Comparison of ENCODE assay signal across 8 cellular contexts in genomic region chr6:37019065-37019450, GRCh38. TPM values are rescaled to one million over a fixed set of nuclear protein-coding genes. Genes with fewer than 3 reads are reported as not detected.
DNase-seq lines count a peak whose midpoint lies in the region; ATAC-seq, FAIRE-seq and TF ChIP-seq lines count a peak whose summit lies in the region.

No MANE protein-coding gene starts in this region.

- no peak for TF ChIP-seq POLR2A in lower leg skin (IDR thresholded peaks at IDR 0.05)

- DNase-seq in Caki2 (ENCODE audit: low read depth), result peak; percentile 67
- DNase-seq in NCI-H1092 treated with DMSO at 0.1 percent for 48 hours (lab: John Stamatoyannopoulos, UW), result peak; percentile 85
- no peak for DNase-seq in activated CD8-positive, alpha-beta T cell treated with anti-CD3 and anti-CD28 coated beads for 36 hours
- DNase-seq in mesothelial cell of epicardium (ENCODE audit: low spot score in 2 of 2, unreplicated experiment in 2 of 2), result no peak
- no peak for DNase-seq in lower leg skin (ENCODE audit: low spot score in 2 of 2)
- no peak for DNase-seq in HCEC 1CT
- DNase-seq in D721Med (ENCODE audit: insufficient read length, low spot score), result no peak
- DNase-seq in glutamatergic neuron, result no peak

- intact Hi-C loops in activated CD8-positive, alpha-beta T cell treated with anti-CD3 and anti-CD28 coated beads for 36 hours (cut with micrococcal nuclease), result loop anchor here (2.0 to 5.0 kb wide), 3 partner anchors 132 to 252 kb away; partner anchors contain the start of gene C6orf89
- intact Hi-C loops in lower leg skin (cut with DNase I; ENCODE audit: low total_unique reads), result loop anchor here (5.0 kb wide), 1 partner anchor 247 kb away; no protein-coding TSS in a partner anchor

- CTCF ChIA-PET in activated CD8-positive, alpha-beta T cell treated with anti-CD3 and anti-CD28 coated beads for 36 hours (lab: Charles Lee), result interaction anchor here (0.7 to 19.5 kb wide), 36 partner anchors 10 to 547 kb away, joined by 3 to 784 read pairs (median 12); partner anchors contain the start of genes C6orf89, FGD2, MTCH1 and PIM1

- H3K4me3 ChIP-seq in lower leg skin (ENCODE audit: low read depth, poor library complexity, severe bottlenecking), result no peak overlapping the region

- H3K4me3 Mint-ChIP-seq in activated CD8-positive, alpha-beta T cell treated with anti-CD3 and anti-CD28 coated beads for 36 hours, result no peak overlapping the region
- no peak overlapping the region for H3K4me3 Mint-ChIP-seq in mesothelial cell of epicardium
- H3K4me3 Mint-ChIP-seq in glutamatergic neuron (ENCODE audit: unreplicated experiment), result no peak overlapping the region

- peaks cover 45% of the 10 kb centered on the region for H3K4me1 Mint-ChIP-seq in activated CD8-positive, alpha-beta T cell treated with anti-CD3 and anti-CD28 coated beads for 36 hours (ENCODE audit: low read depth)
- peaks cover 15% of the 10 kb centered on the region for H3K4me1 Mint-ChIP-seq in mesothelial cell of epicardium
- peaks cover 8% of the 10 kb centered on the region for H3K4me1 Mint-ChIP-seq in glutamatergic neuron (ENCODE audit: low read depth, unreplicated experiment)

- H3K27ac Mint-ChIP-seq in activated CD8-positive, alpha-beta T cell treated with anti-CD3 and anti-CD28 coated beads for 36 hours, result peak overlapping the region; percentile 39
- H3K27ac Mint-ChIP-seq in mesothelial cell of epicardium (peak overlapping the region; percentile 90), glutamatergic neuron (ENCODE audit: unreplicated experiment) (no peak overlapping the region)

- H3K9me3 Mint-ChIP-seq in activated CD8-positive, alpha-beta T cell treated with anti-CD3 and anti-CD28 coated beads for 36 hours, result no peaks in the 10 kb centered on the region
- H3K9me3 Mint-ChIP-seq in mesothelial cell of epicardium (no peaks in the 10 kb centered on the region), glutamatergic neuron (ENCODE audit: unreplicated experiment) (peaks cover 6% of the 10 kb centered on the region)

- no peak for TF ChIP-seq CTCF in activated CD8-positive, alpha-beta T cell treated with anti-CD3 and anti-CD28 coated beads for 36 hours (IDR thresholded peaks at IDR 0.05)
- TF ChIP-seq CTCF in mesothelial cell of epicardium (IDR thresholded peaks at IDR 0.05; ENCODE audit: unreplicated experiment) (no peak), lower leg skin (IDR thresholded peaks at IDR 0.05) (no peak), D721Med (IDR thresholded peaks at IDR 0.05; ENCODE audit: insufficient read depth, missing control alignments) (no peak), glutamatergic neuron (IDR thresholded peaks at IDR 0.05; ENCODE audit: partially characterized antibody, unreplicated experiment) (no peak)

- POLR2A ChIA-PET in activated CD8-positive, alpha-beta T cell treated with anti-CD3 and anti-CD28 coated beads for 36 hours (lab: Charles Lee), result interaction anchor here (1.2 to 9.0 kb wide), 7 partner anchors 9 to 194 kb away, joined by 6 to 124 read pairs (median 8); partner anchors contain the start of genes MTCH1, PIM1 and PPIL1

- no peak for ATAC-seq in activated CD8-positive, alpha-beta T cell treated with anti-CD3 and anti-CD28 coated beads for 36 hours

- H3K27me3 Mint-ChIP-seq in activated CD8-positive, alpha-beta T cell treated with anti-CD3 and anti-CD28 coated beads for 36 hours, result no peaks in the 10 kb centered on the region
- no peaks in the 10 kb centered on the region for H3K27me3 Mint-ChIP-seq in mesothelial cell of epicardium (ENCODE audit: low read depth)
- peaks cover 2% of the 10 kb centered on the region for H3K27me3 Mint-ChIP-seq in glutamatergic neuron (ENCODE audit: unreplicated experiment)

- H3K36me3 Mint-ChIP-seq in activated CD8-positive, alpha-beta T cell treated with anti-CD3 and anti-CD28 coated beads for 36 hours (ENCODE audit: low read depth), result no peaks in the 10 kb centered on the region
- H3K36me3 Mint-ChIP-seq in mesothelial cell of epicardium (no peaks in the 10 kb centered on the region), glutamatergic neuron (ENCODE audit: unreplicated experiment) (no peaks in the 10 kb centered on the region)

- 38 to 53% methylated on average over 2 of the region's 2 CpGs for WGBS in lower leg skin, 2 donors

- FAIRE-seq in D721Med (lab: Jason Lieb, UNC), result no peak

- in situ Hi-C loops in Caki2 (cut with HindIII; ENCODE audit: low pct_unique_long_range_greater_than_20kb, low sequenced_read_pairs), result no loop called here

RNA-seq across cellular contexts. Expression of gene FGD2, which starts 13.6 kb away (rescaled TPM):
- total RNA-seq in Caki2 (2014; rRNA removed; shearing (Covaris generic); ENCODE audit: low replicate concordance), result not detected in 2 replicates
- total RNA-seq in activated CD8-positive, alpha-beta T cell treated with anti-CD3 and anti-CD28 coated beads for 36 hours, result 1 to 10 TPM; 1.4 to 1.6 TPM
- total RNA-seq in mesothelial cell of epicardium (not detected in 3 replicates), lower leg skin (1 to 10 TPM; 2.7 to 9.2 (median 5.2) TPM), glutamatergic neuron (ENCODE audit: unreplicated experiment) (not detected)

RNA-seq across cellular contexts. Expression of gene MTCH1, which starts 33.1 kb away (rescaled TPM):
- 216 and 218 TPM in 2 replicates for total RNA-seq in Caki2 (2014; rRNA removed; shearing (Covaris generic); ENCODE audit: low replicate concordance)
- total RNA-seq in activated CD8-positive, alpha-beta T cell treated with anti-CD3 and anti-CD28 coated beads for 36 hours, result 100 to 1,000 TPM in 1 of 2 experiments, 10 to 100 TPM in 1; 96.5 to 100 TPM
- total RNA-seq in mesothelial cell of epicardium (148 to 153 TPM (median 151 TPM) in 3 replicates), lower leg skin (100 to 1,000 TPM; 166 to 219 (median 188) TPM), glutamatergic neuron (ENCODE audit: unreplicated experiment) (179 TPM)

Comparison
In these comparisons a context has a peak if more than half of its experiments do, and no peak if none do; other contexts are left out.
1. DNase-seq: peak in Caki2 (single experiment) and NCI-H1092 treated with DMSO at 0.1 percent for 48 hours (single experiment); none in activated CD8-positive, alpha-beta T cell treated with anti-CD3 and anti-CD28 coated beads for 36 hours (single experiment), mesothelial cell of epicardium (0 of 2), lower leg skin (0 of 2), HCEC 1CT (single experiment), D721Med (single experiment) and glutamatergic neuron (single experiment).